8 cellular contexts compared by ENCODE assay signal in genomic region chr10:113958631-113959382, GRCh38.
DNase-seq lines count a peak whose midpoint lies in the region; ATAC-seq and TF ChIP-seq lines count a peak whose summit lies in the region.

No MANE protein-coding gene starts in this region.

- no peak overlapping the region for H3K27ac ChIP-seq in effector memory CD4-positive, alpha-beta T cell (ENCODE audit: insufficient read depth, low read length, poor library complexity, severe bottlenecking)

- no peaks in the 10 kb centered on the region for H3K9me2 ChIP-seq in Loucy (replicated peaks; ENCODE audit: low read depth, low read length)

- H2AFZ ChIP-seq in Loucy (ENCODE audit: low read length) = no peak overlapping the region

- peak overlapping the region; percentile 91 for H3K4me2 ChIP-seq in Loucy (ENCODE audit: low read depth, low read length, poor library complexity, severe bottlenecking)

- DNase-seq in EL = peak; percentile 93
- peak; percentile 88 for DNase-seq in amniotic epithelial cell (ENCODE audit: low read depth)
- peak; percentile 42 for DNase-seq in inferior parietal cortex (ENCODE audit: extremely low spot score)
- no peak for DNase-seq in effector memory CD4-positive, alpha-beta T cell

- H3K36me3 ChIP-seq in Loucy (ENCODE audit: insufficient read depth, low read length) = no peaks in the 10 kb centered on the region
- H3K36me3 ChIP-seq in effector memory CD4-positive, alpha-beta T cell (ENCODE audit: control insufficient read depth, insufficient read depth, low read length) = no peaks in the 10 kb centered on the region

- H4K20me1 ChIP-seq in Loucy (ENCODE audit: insufficient read depth, low read length, poor library complexity, severe bottlenecking) = no peaks in the 10 kb centered on the region

- H3K79me2 ChIP-seq in Loucy (ENCODE audit: insufficient read depth, low read length) = peaks cover 9% of the 10 kb centered on the region; the same call in 1 of the 2 replicates

- H3K4me1 Mint-ChIP-seq in stimulated activated naive CD8-positive, alpha-beta T cell treated with anti-CD3 and anti-CD28 coated beads, Interleukin-15, Interleukin-2, amounts not matched to agents 100 ng/mL and 50 ng/mL, for 24 hours (ENCODE audit: low read depth) = peaks cover 42% of the 10 kb centered on the region

- H3K27me3 Mint-ChIP-seq in stimulated activated naive CD8-positive, alpha-beta T cell treated with anti-CD3 and anti-CD28 coated beads, Interleukin-15, Interleukin-2, amounts not matched to agents 100 ng/mL and 50 ng/mL, for 24 hours = peaks cover 32% of the 10 kb centered on the region

- peaks cover 11% of the 10 kb centered on the region for H3F3A ChIP-seq in Loucy (ENCODE audit: low read depth)

- H3K27ac Mint-ChIP-seq in stimulated activated naive CD8-positive, alpha-beta T cell treated with anti-CD3 and anti-CD28 coated beads, Interleukin-15, Interleukin-2, amounts not matched to agents 100 ng/mL and 50 ng/mL, for 24 hours = peak overlapping the region; percentile 45

- TF ChIP-seq CTCF in Loucy (conservative IDR thresholded peaks at IDR 0.05; ENCODE audit: low read length) = no peak

- peak overlapping the region; percentile 86 for H3K9ac ChIP-seq in Loucy (ENCODE audit: low read depth, low read length, poor library complexity, severe bottlenecking)

- H3K4me3 Mint-ChIP-seq in stimulated activated naive CD8-positive, alpha-beta T cell treated with anti-CD3 and anti-CD28 coated beads, Interleukin-15, Interleukin-2, amounts not matched to agents 100 ng/mL and 50 ng/mL, for 24 hours = no peak overlapping the region

- no peaks in the 10 kb centered on the region for H3K9me3 ChIP-seq in Loucy (ENCODE audit: insufficient read depth, low read depth, low read length)
- H3K9me3 ChIP-seq in effector memory CD4-positive, alpha-beta T cell (ENCODE audit: control insufficient read depth, low read length) = no peaks in the 10 kb centered on the region

- H3K27me3 ChIP-seq in Loucy (ENCODE audit: insufficient read depth, low read length, poor library complexity, severe bottlenecking) = no peaks in the 10 kb centered on the region
- H3K27me3 ChIP-seq in effector memory CD4-positive, alpha-beta T cell (replicated peaks; ENCODE audit: control insufficient read depth, insufficient read depth, low read length, poor library complexity, severe bottlenecking) = no peaks in the 10 kb centered on the region

- ATAC-seq in HG03045 (IDR thresholded peaks at IDR 0.05; ENCODE audit: unreplicated experiment) (no peak), HG03025 (IDR thresholded peaks at IDR 0.05; ENCODE audit: low FRiP score, unreplicated experiment) (no peak)

- H3K9me3 Mint-ChIP-seq in stimulated activated naive CD8-positive, alpha-beta T cell treated with anti-CD3 and anti-CD28 coated beads, Interleukin-15, Interleukin-2, amounts not matched to agents 100 ng/mL and 50 ng/mL, for 24 hours = peaks cover 6% of the 10 kb centered on the region

- peak overlapping the region; percentile 70 for H3K4me3 ChIP-seq in Loucy (ENCODE audit: low read length, poor library complexity, severe bottlenecking)
- no peak overlapping the region for H3K4me3 ChIP-seq in effector memory CD4-positive, alpha-beta T cell (ENCODE audit: insufficient read depth, low read depth, low read length, poor library complexity, severe bottlenecking)

- H3K4me1 ChIP-seq in Loucy (ENCODE audit: insufficient read depth, low read length, poor library complexity, severe bottlenecking) = peaks cover 70% of the 10 kb centered on the region
- peaks cover 22% of the 10 kb centered on the region for H3K4me1 ChIP-seq in effector memory CD4-positive, alpha-beta T cell (ENCODE audit: control insufficient read depth, insufficient read depth, low read length, poor library complexity, severe bottlenecking)

- peaks cover 3% of the 10 kb centered on the region for H3K36me3 Mint-ChIP-seq in stimulated activated naive CD8-positive, alpha-beta T cell treated with anti-CD3 and anti-CD28 coated beads, Interleukin-15, Interleukin-2, amounts not matched to agents 100 ng/mL and 50 ng/mL, for 24 hours (ENCODE audit: low read depth)

Comparison
In these comparisons a context has a peak if more than half of its experiments do, and no peak if none do; other contexts are left out.
1. DNase-seq: peak in EL (single experiment), amniotic epithelial cell (single experiment) and inferior parietal cortex (single experiment); none in effector memory CD4-positive, alpha-beta T cell (0 of 3).